8 cellular contexts compared by ENCODE assay signal in the genomic region with DNA sequence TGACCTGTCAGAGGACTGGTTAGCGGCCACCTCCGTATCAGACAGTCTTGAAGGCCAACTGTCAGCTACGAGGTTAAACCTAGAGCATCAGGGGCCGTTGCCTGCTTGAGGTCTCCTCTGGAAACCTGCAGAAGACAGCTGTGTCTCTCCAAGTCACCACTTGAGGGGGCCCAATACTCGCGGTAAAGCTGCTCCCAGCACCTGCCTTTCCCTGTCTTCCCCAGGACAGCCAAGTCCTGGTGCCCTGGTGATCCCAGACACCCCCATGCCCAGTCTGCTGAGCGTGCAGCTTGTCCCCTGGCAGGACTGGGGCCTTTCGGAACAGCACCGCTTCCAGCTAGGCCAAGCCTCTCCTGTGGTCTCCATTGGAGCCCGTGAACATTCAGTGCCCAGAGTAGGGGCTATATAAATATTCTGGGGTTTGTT.
DNase-seq lines count a peak whose midpoint lies in the region; ATAC-seq and TF ChIP-seq lines count a peak whose summit lies in the region.

No MANE protein-coding gene starts in this region.

- peak; percentile 38 for DNase-seq in AG04450 (ENCODE audit: low read depth, low spot score)
- DNase-seq in GM20000 (ENCODE audit: low spot score) = peak; percentile 84
- peak; percentile 78 for DNase-seq in NCI-H2196 treated with DMSO at 0.1 percent for 48 hours (lab: John Stamatoyannopoulos, UW; ENCODE audit: unreplicated experiment)
- peak; percentile 87 for DNase-seq in cerebellum (ENCODE audit: low spot score)
- peak; percentile 79 for DNase-seq in kidney glomerular epithelial cell (lab: John Stamatoyannopoulos, UW)
- peak; percentile 18 to 25 for DNase-seq in stimulated activated CD4-positive, alpha-beta T cell treated with anti-CD3 and anti-CD28 coated beads, Interleukin-1b, Interleukin-23, amount 100 ng/mL, for 4 hours (ENCODE audit: low read depth in 2 of 2)

- TF ChIP-seq CTCF in AG04450 (IDR thresholded peaks at IDR 0.05; ENCODE audit: low read depth, low read length) (peak; percentile 80), GM20000 (IDR thresholded peaks at IDR 0.05; ENCODE audit: extremely low read depth, missing control alignments) (peak; percentile 51), VCaP (conservative IDR thresholded peaks at IDR 0.05) (peak; percentile 93)

- H3K27me3 ChIP-seq in AG04450 (ENCODE audit: control insufficient read depth, insufficient read depth, low read length) = no peaks in the 10 kb centered on the region

- H3K27ac ChIP-seq in AG04450 (ENCODE audit: low read depth, low read length) = no peak overlapping the region
- H3K27ac ChIP-seq in VCaP = no peak overlapping the region

- CTCF ChIA-PET in AG04450 (lab: Charles Lee) = interaction anchor here (0.5 to 6.6 kb wide), 19 partner anchors 10 to 506 kb away, joined by 3 to 111 read pairs (median 4); no protein-coding TSS in a partner anchor

- H3K9me3 ChIP-seq in AG04450 (ENCODE audit: control insufficient read depth, insufficient read depth, low read length) = no peaks in the 10 kb centered on the region

- no peak overlapping the region for H3K4me3 ChIP-seq in AG04450 (ENCODE audit: low read depth, low read length)

- POLR2A ChIA-PET in AG04450 (lab: Yijun Ruan, JAX) = interaction anchor here (1.1 kb wide), 1 partner anchor 212 kb away, joined by 5 read pairs; no protein-coding TSS in a partner anchor

- no peak for ATAC-seq in HG02981 (IDR thresholded peaks at IDR 0.05; ENCODE audit: unreplicated experiment)

Comparison
In these comparisons a context has a peak if more than half of its experiments do, and no peak if none do; other contexts are left out.
1. DNase-seq: peak in every context shown above with its lines; median percentile 87 in cerebellum; 84 in GM20000; 79 in kidney glomerular epithelial cell; 78 in NCI-H2196 treated with DMSO at 0.1 percent for 48 hours; 38 in AG04450; 22 in stimulated activated CD4-positive, alpha-beta T cell treated with anti-CD3 and anti-CD28 coated beads, Interleukin-1b, Interleukin-23, amount 100 ng/mL, for 4 hours.